In genomic region chr3:22319446-22319845, GRCh38 we compare ENCODE assay signal across 23 cellular contexts.
"Had no signal": no experiment of that assay in that cellular context is flagged by ENCODE, and none has a peak within 500 bp of the region (broad histone marks: within the 10 kb centered on the region; RNA-seq: fewer than 3 reads in every experiment).

No MANE protein-coding gene starts in this region.

- H3K4me1 ChIP-seq: esophagus muscularis mucosa, sigmoid colon, upper lobe of right lung had no signal

- H3K4me1 Mint-ChIP-seq: activated CD4-positive, alpha-beta memory T cell treated with anti-CD3 and anti-CD28 coated beads, Interleukin-2, amount 10 ng/mL, durations not matched to agents 7 days and 5 days; activated CD8-positive, alpha-beta memory T cell treated with anti-CD3 and anti-CD28 coated beads, Interleukin-2, amount 10 ng/mL, durations not matched to agents 7 days and 5 days; activated T-helper 17 cell treated with anti-CD3 and anti-CD28 coated beads, Interleukin-2, amount 50 U/mL, for 72 hours; mesothelial cell of epicardium; nephron; stimulated activated naive B cell treated with anti-CD40 and anti-IgM and Interleukin-4, amounts not matched to agents 10 μg/mL and 1 μg/mL and 100 μg/mL, for 72 hours had no signal

- H3K27ac ChIP-seq: esophagus muscularis mucosa, sigmoid colon, upper lobe of right lung had no signal

- H3K4me3 Mint-ChIP-seq: activated CD4-positive, alpha-beta memory T cell treated with anti-CD3 and anti-CD28 coated beads, Interleukin-2, amount 10 ng/mL, durations not matched to agents 7 days and 5 days; activated CD8-positive, alpha-beta memory T cell treated with anti-CD3 and anti-CD28 coated beads, Interleukin-2, amount 10 ng/mL, durations not matched to agents 7 days and 5 days; activated T-helper 17 cell treated with anti-CD3 and anti-CD28 coated beads, Interleukin-2, amount 50 U/mL, for 72 hours; mesothelial cell of epicardium; nephron; stimulated activated naive B cell treated with anti-CD40 and anti-IgM and Interleukin-4, amounts not matched to agents 10 μg/mL and 1 μg/mL and 100 μg/mL, for 72 hours; T-helper 2 cell treated with Interferon-gamma antibody and Interleukin-4, amounts not matched to agents 5 μg/mL and 100 μg/mL, for 36 hours had no signal

- H3K36me3 Mint-ChIP-seq: activated CD8-positive, alpha-beta memory T cell treated with anti-CD3 and anti-CD28 coated beads, Interleukin-2, amount 10 ng/mL, durations not matched to agents 7 days and 5 days; mesothelial cell of epicardium; stimulated activated naive B cell treated with anti-CD40 and anti-IgM and Interleukin-4, amounts not matched to agents 10 μg/mL and 1 μg/mL and 100 μg/mL, for 72 hours had no signal

- H3K9me3 Mint-ChIP-seq: mesothelial cell of epicardium, nephron had no signal

- H3K27me3 ChIP-seq: esophagus muscularis mucosa, sigmoid colon, upper lobe of right lung had no signal

- H3K36me3 ChIP-seq: esophagus muscularis mucosa, sigmoid colon, upper lobe of right lung had no signal

- H3K27me3 Mint-ChIP-seq: activated CD4-positive, alpha-beta memory T cell treated with anti-CD3 and anti-CD28 coated beads, Interleukin-2, amount 10 ng/mL, durations not matched to agents 7 days and 5 days; activated CD8-positive, alpha-beta memory T cell treated with anti-CD3 and anti-CD28 coated beads, Interleukin-2, amount 10 ng/mL, durations not matched to agents 7 days and 5 days; activated T-helper 17 cell treated with anti-CD3 and anti-CD28 coated beads, Interleukin-2, amount 50 U/mL, for 72 hours; stimulated activated naive B cell treated with anti-CD40 and anti-IgM and Interleukin-4, amounts not matched to agents 10 μg/mL and 1 μg/mL and 100 μg/mL, for 72 hours had no signal

- H3K4me3 ChIP-seq: esophagus muscularis mucosa, lung, sigmoid colon, upper lobe of right lung had no signal

- H3K27ac Mint-ChIP-seq: activated CD4-positive, alpha-beta memory T cell treated with anti-CD3 and anti-CD28 coated beads, Interleukin-2, amount 10 ng/mL, durations not matched to agents 7 days and 5 days; activated CD8-positive, alpha-beta memory T cell treated with anti-CD3 and anti-CD28 coated beads, Interleukin-2, amount 10 ng/mL, durations not matched to agents 7 days and 5 days; activated T-helper 17 cell treated with anti-CD3 and anti-CD28 coated beads, Interleukin-2, amount 50 U/mL, for 72 hours; mesothelial cell of epicardium; nephron; stimulated activated naive B cell treated with anti-CD40 and anti-IgM and Interleukin-4, amounts not matched to agents 10 μg/mL and 1 μg/mL and 100 μg/mL, for 72 hours; T-helper 2 cell treated with Interferon-gamma antibody and Interleukin-4, amounts not matched to agents 5 μg/mL and 100 μg/mL, for 36 hours had no signal

- H3K9me3 ChIP-seq: esophagus muscularis mucosa, sigmoid colon, upper lobe of right lung had no signal

- ATAC-seq: activated CD8-positive, alpha-beta memory T cell treated with anti-CD3 and anti-CD28 coated beads, Interleukin-2, amount 10 ng/mL, durations not matched to agents 7 days and 5 days; activated T-helper 17 cell treated with anti-CD3 and anti-CD28 coated beads, Interleukin-2, amount 50 U/mL, for 72 hours; left lobe of liver; stimulated activated naive B cell treated with anti-CD40 and anti-IgM and Interleukin-4, amounts not matched to agents 10 μg/mL and 1 μg/mL and 100 μg/mL, for 72 hours; upper lobe of right lung had no signal

- DNase-seq: activated CD4-positive, alpha-beta memory T cell treated with anti-CD3 and anti-CD28 coated beads, Interleukin-2, amount 10 ng/mL, durations not matched to agents 7 days and 5 days; activated CD4-positive, alpha-beta T cell treated with anti-CD3 and anti-CD28 coated beads for 48 hours; activated CD4-positive, CD25-positive, alpha-beta regulatory T cell; activated CD8-positive, alpha-beta memory T cell treated with anti-CD3 and anti-CD28 coated beads, Interleukin-2, amount 10 ng/mL, durations not matched to agents 7 days and 5 days; activated naive CD4-positive, alpha-beta T cell treated with Interleukin-2 at 50 U/mL for 16 hours; dermis blood vessel endothelial cell; effector memory CD4-positive, alpha-beta T cell; glutamatergic neuron; hypothalamus; kidney; nucleus accumbens; sigmoid colon; stimulated activated naive B cell treated with anti-CD40 and anti-IgM and Interleukin-4, amounts not matched to agents 10 μg/mL and 1 μg/mL and 100 μg/mL, for 72 hours; upper lobe of right lung had no signal

- FAIRE-seq: bronchial epithelial cell, endothelial cell of umbilical vein had no signal
